Comparison of ENCODE assay signal across 13 cellular contexts in genomic region chr15:100878601-100879000, GRCh38. TPM values are rescaled to one million over a fixed set of nuclear protein-coding genes. Genes with fewer than 3 reads are reported as not detected.
DNase-seq lines count a peak whose midpoint lies in the region; ATAC-seq, FAIRE-seq and TF ChIP-seq lines count a peak whose summit lies in the region.
"Had no signal": no experiment of that assay in that cellular context is flagged by ENCODE, and none has a peak within 500 bp of the region (broad histone marks: within the 10 kb centered on the region; RNA-seq: fewer than 3 reads in every experiment).

No MANE protein-coding gene starts in this region.

- no peak for ATAC-seq in natural killer cell
- no peak for ATAC-seq in natural killer cell treated with Interleukin-12 subunit alpha and Interleukin-12 subunit beta and Interleukin-15 and Interleukin-18, amount 100 ng/mL, for 72 hours
- ATAC-seq in HG02678 (IDR thresholded peaks at IDR 0.05; ENCODE audit: unreplicated experiment): no peak
- ATAC-seq in HG03159 (IDR thresholded peaks at IDR 0.05; ENCODE audit: unreplicated experiment): no peak

- H3K4me3 Mint-ChIP-seq in natural killer cell (peak overlapping the region; percentile 40), MCF 10A (ENCODE audit: unreplicated experiment) (peak overlapping the region; percentile 63), mesothelial cell of epicardium (peak overlapping the region; percentile 71)
- H3K4me3 Mint-ChIP-seq in natural killer cell treated with Interleukin-12 subunit alpha and Interleukin-12 subunit beta and Interleukin-15 and Interleukin-18, amount 100 ng/mL, for 72 hours: no peak overlapping the region

- no peaks in the 10 kb centered on the region for H3K4me1 ChIP-seq in kidney (ENCODE audit: control insufficient read depth in 1 of 2, insufficient read depth in 1 of 2, low read depth in 1 of 2, low read length in 2 of 2)

- no peak for DNase-seq in natural killer cell
- DNase-seq in natural killer cell treated with Interleukin-12 subunit alpha and Interleukin-12 subunit beta and Interleukin-15 and Interleukin-18, amount 100 ng/mL, for 72 hours (ENCODE audit: low spot score): no peak
- DNase-seq in MCF 10A (ENCODE audit: unreplicated experiment): no peak
- no peak for DNase-seq in mesothelial cell of epicardium (ENCODE audit: low spot score in 2 of 2, unreplicated experiment in 2 of 2)
- DNase-seq in substantia nigra (lab: John Stamatoyannopoulos, UW): no peak
- no peak for DNase-seq in kidney
- DNase-seq: NCI-H446, retina, thyroid gland had no signal

- H3K36me3 Mint-ChIP-seq in natural killer cell (no peaks in the 10 kb centered on the region), MCF 10A (ENCODE audit: insufficient read depth, unreplicated experiment) (peaks cover 6% of the 10 kb centered on the region), mesothelial cell of epicardium (no peaks in the 10 kb centered on the region)
- no peaks in the 10 kb centered on the region for H3K36me3 Mint-ChIP-seq in natural killer cell treated with Interleukin-12 subunit alpha and Interleukin-12 subunit beta and Interleukin-15 and Interleukin-18, amount 100 ng/mL, for 72 hours

- H3K27me3 Mint-ChIP-seq in natural killer cell (ENCODE audit: low read depth in 2 of 2) (peaks cover 45 to 69% of the 10 kb centered on the region in 2 donors), MCF 10A (ENCODE audit: insufficient read depth, unreplicated experiment) (no peaks in the 10 kb centered on the region), mesothelial cell of epicardium (ENCODE audit: low read depth) (peaks cover 88% of the 10 kb centered on the region)
- H3K27me3 Mint-ChIP-seq in natural killer cell treated with Interleukin-12 subunit alpha and Interleukin-12 subunit beta and Interleukin-15 and Interleukin-18, amount 100 ng/mL, for 72 hours: peaks cover 52 to 59% of the 10 kb centered on the region in 2 donors

- no peak overlapping the region for H3K4me3 ChIP-seq in kidney (ENCODE audit: low read length in 2 of 2)

- TF ChIP-seq CTCF in natural killer cell (IDR thresholded peaks at IDR 0.05) (no peak), MCF 10A (IDR thresholded peaks at IDR 0.05; ENCODE audit: unreplicated experiment) (no peak), mesothelial cell of epicardium (IDR thresholded peaks at IDR 0.05; ENCODE audit: unreplicated experiment) (no peak), kidney (IDR thresholded peaks at IDR 0.05; ENCODE audit: borderline replicate concordance, extremely low read depth, insufficient read depth) (no peak)

- no peak for FAIRE-seq in kidney (lab: Jason Lieb, UNC)
- FAIRE-seq: GM19239 had no signal

- CTCF ChIA-PET in MCF 10A (lab: Yijun Ruan, JAX): interaction anchor here (1.1 kb wide), 2 partner anchors 41 to 128 kb away, joined by 3 read pairs; no protein-coding TSS in a partner anchor

- no TSS peak for BruUV-seq in MCF 10A (replicated peaks; lab: Mats Ljungman, UMichigan)

- no peaks in the 10 kb centered on the region for H3K9me3 ChIP-seq in kidney (ENCODE audit: control insufficient read depth in 1 of 2, low read length in 2 of 2)
- H3K9me3 ChIP-seq: thyroid gland had no signal

- H3K27ac Mint-ChIP-seq in natural killer cell (no peak overlapping the region), MCF 10A (ENCODE audit: low read depth, unreplicated experiment) (no peak overlapping the region), mesothelial cell of epicardium (no peak overlapping the region)
- H3K27ac Mint-ChIP-seq in natural killer cell treated with Interleukin-12 subunit alpha and Interleukin-12 subunit beta and Interleukin-15 and Interleukin-18, amount 100 ng/mL, for 72 hours: no peak overlapping the region

- H3K9me3 Mint-ChIP-seq in natural killer cell: no peaks in the 10 kb centered on the region
- H3K9me3 Mint-ChIP-seq in natural killer cell treated with Interleukin-12 subunit alpha and Interleukin-12 subunit beta and Interleukin-15 and Interleukin-18, amount 100 ng/mL, for 72 hours: no peaks in the 10 kb centered on the region
- no peaks in the 10 kb centered on the region for H3K9me3 Mint-ChIP-seq in MCF 10A (ENCODE audit: unreplicated experiment)
- H3K9me3 Mint-ChIP-seq in mesothelial cell of epicardium: no peaks in the 10 kb centered on the region

- H3K4me1 Mint-ChIP-seq in natural killer cell (no peaks in the 10 kb centered on the region), MCF 10A (ENCODE audit: insufficient read depth, unreplicated experiment) (no peaks in the 10 kb centered on the region), mesothelial cell of epicardium (peaks cover 8% of the 10 kb centered on the region)
- peaks cover 2 to 5% of the 10 kb centered on the region in 2 donors for H3K4me1 Mint-ChIP-seq in natural killer cell treated with Interleukin-12 subunit alpha and Interleukin-12 subunit beta and Interleukin-15 and Interleukin-18, amount 100 ng/mL, for 72 hours (ENCODE audit: low read depth in 2 of 2)

- no peaks in the 10 kb centered on the region for H3K36me3 ChIP-seq in kidney (ENCODE audit: control insufficient read depth in 1 of 2, insufficient read depth in 2 of 2, low read length in 2 of 2)
- H3K36me3 ChIP-seq: thyroid gland had no signal

- POLR2A ChIA-PET in MCF 10A (lab: Yijun Ruan, JAX): interaction anchor here (0.9 to 2.7 kb wide), 2 partner anchors 165 to 276 kb away, joined by 3 to 11 read pairs; partner anchors contain the start of genes ASB7 and LINS1

- no peak overlapping the region for H3K9ac ChIP-seq in kidney (ENCODE audit: low read length in 2 of 2)

- H3K27ac ChIP-seq in substantia nigra (ENCODE audit: low read depth, low read length, poor library complexity, severe bottlenecking): no peak overlapping the region
- no peak overlapping the region for H3K27ac ChIP-seq in kidney (ENCODE audit: low read depth in 2 of 2, low read length in 2 of 2)
- H3K27ac ChIP-seq: HL-60, thyroid gland had no signal

- intact Hi-C loops in natural killer cell (cut with micrococcal nuclease): no loop called here
- intact Hi-C loops in MCF 10A (cut with micrococcal nuclease): loop anchor here (5.0 kb wide), 1 partner anchor 39 kb away; the partner anchor contains the start of gene LRRK1
- intact Hi-C loops in kidney (cut with DNase I): loop anchor here (10.0 kb wide), 1 partner anchor 244 kb away; no protein-coding TSS in a partner anchor

RNA-seq across cellular contexts. Expression of gene ALDH1A3, which starts 1.0 kb away (rescaled TPM):
- total RNA-seq in natural killer cell (not detected), MCF 10A (2022) (3.4 and 4.3 TPM in 2 replicates), mesothelial cell of epicardium (not detected in 3 replicates), kidney (19.6 TPM)
- not detected for total RNA-seq in natural killer cell treated with Interleukin-12 subunit alpha and Interleukin-12 subunit beta and Interleukin-15 and Interleukin-18, amount 100 ng/mL, for 72 hours
- polyA plus RNA-seq in kidney (ENCODE audit: insufficient read depth, low read depth, low replicate concordance): 5.4 TPM

RNA-seq across cellular contexts. Expression of gene LRRK1, which starts 40.6 kb away (rescaled TPM):
- total RNA-seq in natural killer cell: 1 to 10 TPM; 1.2 to 5.5 (median 3.2) TPM
- total RNA-seq in natural killer cell treated with Interleukin-12 subunit alpha and Interleukin-12 subunit beta and Interleukin-15 and Interleukin-18, amount 100 ng/mL, for 72 hours: under 1 TPM; 0.17 to 0.70 TPM
- total RNA-seq in MCF 10A (2022): 15.4 and 18.0 TPM in 2 replicates
- total RNA-seq in mesothelial cell of epicardium: 1.4 to 2.3 TPM (median 2.0 TPM) in 3 replicates
- 24.9 TPM for total RNA-seq in kidney
- polyA plus RNA-seq in kidney (ENCODE audit: insufficient read depth, low read depth, low replicate concordance): 1.1 TPM
